8 cellular contexts compared by ENCODE assay signal in genomic region chr2:60806988-60807681, GRCh38. TPM values are rescaled to one million over a fixed set of nuclear protein-coding genes. Genes with fewer than 3 reads are reported as not detected.
DNase-seq lines count a peak whose midpoint lies in the region; ATAC-seq and TF ChIP-seq lines count a peak whose summit lies in the region.

No MANE protein-coding gene starts in this region.

- H3K36me3 Mint-ChIP-seq in CD4-positive, alpha-beta T cell (ENCODE audit: low read depth) = peaks cover 12% of the 10 kb centered on the region
- H3K36me3 Mint-ChIP-seq in neural progenitor cell = no peaks in the 10 kb centered on the region

- no peaks in the 10 kb centered on the region for H3K9me3 Mint-ChIP-seq in CD4-positive, alpha-beta T cell
- H3K9me3 Mint-ChIP-seq in neural progenitor cell = no peaks in the 10 kb centered on the region

- intact Hi-C loops in CD4-positive, alpha-beta T cell (cut with DNase I, micrococcal nuclease) = no loop called here

- no peaks in the 10 kb centered on the region for H3K27me3 Mint-ChIP-seq in CD4-positive, alpha-beta T cell
- peaks cover 6% of the 10 kb centered on the region for H3K27me3 Mint-ChIP-seq in neural progenitor cell (ENCODE audit: insufficient read depth, low read depth)

- H2AFZ ChIP-seq in OCI-LY3 (ENCODE audit: low read depth, low read length) (peak overlapping the region; percentile 10; the same call in 1 of the 2 replicates), neural progenitor cell (replicated peaks) (peak overlapping the region; percentile 73)

- no peaks in the 10 kb centered on the region for H3K9me3 ChIP-seq in CD4-positive, alpha-beta T cell (ENCODE audit: control insufficient read depth, low read length)
- H3K9me3 ChIP-seq in OCI-LY3 (ENCODE audit: insufficient read depth, low read length) = no peaks in the 10 kb centered on the region
- H3K9me3 ChIP-seq in adipocyte (ENCODE audit: control insufficient read depth, low read length) = no peaks in the 10 kb centered on the region
- H3K9me3 ChIP-seq in neural progenitor cell (ENCODE audit: low read depth) = no peaks in the 10 kb centered on the region

- CTCF ChIA-PET in CD4-positive, alpha-beta T cell (lab: Charles Lee) = interaction anchor here (1.1 to 4.3 kb wide), 2 partner anchors 33 to 191 kb away, joined by 3 to 25 read pairs; no protein-coding TSS in a partner anchor

- no peak overlapping the region for H3K27ac ChIP-seq in CD4-positive, alpha-beta T cell (ENCODE audit: low read depth, low read length)
- H3K27ac ChIP-seq in OCI-LY3 (ENCODE audit: low read length) (peak overlapping the region; percentile 97), neural progenitor cell (no peak overlapping the region)

- H3K4me1 ChIP-seq in OCI-LY3 (ENCODE audit: low read length) (peaks cover 51% of the 10 kb centered on the region), adipocyte (ENCODE audit: control insufficient read depth, insufficient read depth, low read length) (peaks cover 9% of the 10 kb centered on the region), neural progenitor cell (peaks cover 11% of the 10 kb centered on the region)

- H3K27me3 ChIP-seq in CD4-positive, alpha-beta T cell (ENCODE audit: control insufficient read depth, insufficient read depth, low read length) = no peaks in the 10 kb centered on the region
- H3K27me3 ChIP-seq in OCI-LY3 (ENCODE audit: low read depth, low read length) (no peaks in the 10 kb centered on the region), adipocyte (replicated peaks; ENCODE audit: control insufficient read depth, insufficient read depth, low read length) (no peaks in the 10 kb centered on the region), neural progenitor cell (no peaks in the 10 kb centered on the region)

- peak overlapping the region; percentile 70 for H3K9ac ChIP-seq in OCI-LY3 (ENCODE audit: low read length)
- no peak overlapping the region for H3K9ac ChIP-seq in adipocyte (ENCODE audit: low read length)
- H3K9ac ChIP-seq in neural progenitor cell = no peak overlapping the region

- H3K36me3 ChIP-seq in OCI-LY3 (replicated peaks; ENCODE audit: low read depth, low read length) (no peaks in the 10 kb centered on the region), adipocyte (ENCODE audit: control insufficient read depth, insufficient read depth, low read length, severe bottlenecking) (no peaks in the 10 kb centered on the region), neural progenitor cell (no peaks in the 10 kb centered on the region)

- H3F3A ChIP-seq in neural progenitor cell (ENCODE audit: low read depth) = peaks cover 7% of the 10 kb centered on the region

- peak overlapping the region; percentile 79 for H3K27ac Mint-ChIP-seq in CD4-positive, alpha-beta T cell
- H3K27ac Mint-ChIP-seq in neural progenitor cell = no peak overlapping the region

- peak overlapping the region; percentile 59 for H3K4me3 ChIP-seq in OCI-LY3 (ENCODE audit: low read length)
- H3K4me3 ChIP-seq in adipocyte (ENCODE audit: low read length) = no peak overlapping the region
- no peak overlapping the region for H3K4me3 ChIP-seq in neural progenitor cell

- peak; percentile 77 for ATAC-seq in CD4-positive, alpha-beta T cell (ENCODE audit: poor library complexity)
- ATAC-seq in GM19351 (IDR thresholded peaks at IDR 0.05; ENCODE audit: unreplicated experiment) (peak; percentile 84), HG03196 (IDR thresholded peaks at IDR 0.05; ENCODE audit: unreplicated experiment) (peak; percentile 67)

- DNase-seq in CD4-positive, alpha-beta T cell = peak in 2 of 10 experiments; percentile 4 to 22
- peak; percentile 55 for DNase-seq in adipocyte (ENCODE audit: low read depth)
- peak; percentile 34 for DNase-seq in neural progenitor cell (ENCODE audit: low spot score)
- DNase-seq in cerebellar cortex (ENCODE audit: low spot score) = no peak
- no peak for DNase-seq in HuH-7.5 (ENCODE audit: low spot score)

- POLR2A ChIA-PET in CD4-positive, alpha-beta T cell (lab: Charles Lee) = interaction anchor here (1.2 to 6.1 kb wide), 3 partner anchors 8 to 75 kb away, joined by 4 to 48 read pairs (median 6); partner anchors contain the start of gene REL

- H3K4me3 Mint-ChIP-seq in CD4-positive, alpha-beta T cell = peak overlapping the region; percentile 49
- H3K4me3 Mint-ChIP-seq in neural progenitor cell = peak overlapping the region; percentile 18

- TF ChIP-seq CTCF in CD4-positive, alpha-beta T cell (IDR thresholded peaks at IDR 0.05) = no peak
- no peak for TF ChIP-seq CTCF in OCI-LY3 (IDR thresholded peaks at IDR 0.05; ENCODE audit: low read depth, low read length)
- TF ChIP-seq CTCF in neural progenitor cell (IDR thresholded peaks at IDR 0.05) = no peak

- H4K20me1 ChIP-seq in OCI-LY3 (ENCODE audit: insufficient read depth, low read length) (no peaks in the 10 kb centered on the region), neural progenitor cell (ENCODE audit: low read depth) (no peaks in the 10 kb centered on the region)

- peaks cover 51% of the 10 kb centered on the region for H3K4me1 Mint-ChIP-seq in CD4-positive, alpha-beta T cell (ENCODE audit: low read depth)
- peaks cover 7% of the 10 kb centered on the region for H3K4me1 Mint-ChIP-seq in neural progenitor cell

- H3K79me2 ChIP-seq in OCI-LY3 (ENCODE audit: low read length) (no peaks in the 10 kb centered on the region), neural progenitor cell (ENCODE audit: low read depth) (no peaks in the 10 kb centered on the region)

- H3K4me2 ChIP-seq in OCI-LY3 (ENCODE audit: low read length) (peak overlapping the region; percentile 61), neural progenitor cell (peak overlapping the region; percentile 9)

RNA-seq across cellular contexts. Expression of gene PAPOLG, which starts 51.1 kb away (rescaled TPM):
- total RNA-seq in CD4-positive, alpha-beta T cell = 10 to 100 TPM; 18.2 to 19.9 TPM
- 42.8 and 60.8 TPM in 2 replicates for total RNA-seq in neural progenitor cell (ENCODE audit: low replicate concordance)

Comparison
In these comparisons a context has a peak if more than half of its experiments do, and no peak if none do; other contexts are left out.
1. DNase-seq: peak in adipocyte (single experiment) and neural progenitor cell (single experiment); none in cerebellar cortex (single experiment) and HuH-7.5 (single experiment).
2. Peak in every context shown above with its lines, with median percentiles within 50 percentile points of each other: ATAC-seq.